ENCODE assay signal across 34 cellular contexts in the genomic region with DNA sequence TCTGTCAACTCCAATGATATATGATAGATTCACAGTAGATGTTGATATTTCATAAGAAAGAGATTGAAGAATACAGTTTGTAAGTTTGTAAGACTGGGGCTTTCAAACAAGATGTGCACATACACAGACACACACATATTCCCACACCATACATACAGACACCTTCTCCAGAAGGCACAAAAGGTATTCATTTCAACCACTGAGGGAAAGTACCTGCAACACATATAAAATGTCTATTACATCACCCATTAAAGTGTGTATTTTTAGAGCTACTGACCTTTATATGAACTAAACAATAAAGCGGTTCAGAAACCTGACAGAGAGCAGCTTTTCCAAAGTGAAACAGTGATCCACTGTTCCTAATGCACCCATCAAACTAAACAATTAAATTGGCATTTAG. TPM values are rescaled to one million over a fixed set of nuclear protein-coding genes. Genes with fewer than 3 reads are reported as not detected.
DNase-seq lines count a peak whose midpoint lies in the region; ATAC-seq and TF ChIP-seq lines count a peak whose summit lies in the region.
"Had no signal": no experiment of that assay in that cellular context is flagged by ENCODE, and none has a peak within 500 bp of the region (broad histone marks: within the 10 kb centered on the region; RNA-seq: fewer than 3 reads in every experiment).

No MANE protein-coding gene starts in this region.

- peaks cover 15% of the 10 kb centered on the region for H3K4me1 ChIP-seq in body of pancreas
- H3K4me1 ChIP-seq: BE2C, foreskin keratinocyte, Peyer's patch, suprapubic skin had no signal

- no peak for TF ChIP-seq POLR2A in body of pancreas (IDR thresholded peaks at IDR 0.05)

- H3K27me3 Mint-ChIP-seq in activated naive CD8-positive, alpha-beta T cell treated with anti-CD3 and anti-CD28 coated beads, Interleukin-2, amount 50 U/mL, for 24 hours, result peaks cover 18% of the 10 kb centered on the region
- peaks cover 55% of the 10 kb centered on the region for H3K27me3 Mint-ChIP-seq in activated naive CD8-positive, alpha-beta T cell treated with anti-CD3 and anti-CD28 coated beads for 36 hours
- H3K27me3 Mint-ChIP-seq in activated T-helper 17 cell treated with anti-CD3 and anti-CD28 coated beads, Interleukin-2, amount 50 U/mL, for 72 hours, result peaks cover 17% of the 10 kb centered on the region
- H3K27me3 Mint-ChIP-seq: progenitor cell of endocrine pancreas had no signal

- 39 to 56% methylated on average over 1 of the region's 1 CpG for WGBS in body of pancreas, 2 donors

- H3K36me3 Mint-ChIP-seq in activated naive CD8-positive, alpha-beta T cell treated with anti-CD3 and anti-CD28 coated beads, Interleukin-2, amount 50 U/mL, for 24 hours (ENCODE audit: low read depth), result no peaks in the 10 kb centered on the region
- H3K36me3 Mint-ChIP-seq in activated naive CD8-positive, alpha-beta T cell treated with anti-CD3 and anti-CD28 coated beads for 36 hours, result no peaks in the 10 kb centered on the region
- no peaks in the 10 kb centered on the region for H3K36me3 Mint-ChIP-seq in activated T-helper 17 cell treated with anti-CD3 and anti-CD28 coated beads, Interleukin-2, amount 50 U/mL, for 72 hours (ENCODE audit: low read depth)
- H3K36me3 Mint-ChIP-seq: stimulated activated effector memory CD8-positive, alpha-beta T cell treated with anti-CD3 and anti-CD28 coated beads, Interleukin-12 subunit alpha, Interleukin-12 subunit beta, amount 100 ng/mL, for 72 hours had no signal

- H3K36me3 ChIP-seq in body of pancreas (replicated peaks in 1 of 2; ENCODE audit: insufficient read depth in 1 of 2, low read depth in 2 of 2) (no peaks in the 10 kb centered on the region), MG63 (no peaks in the 10 kb centered on the region)
- H3K36me3 ChIP-seq: BE2C, cardiac muscle cell, heart right ventricle, Peyer's patch, suprapubic skin had no signal

- TF ChIP-seq CTCF in body of pancreas (IDR thresholded peaks at IDR 0.05), result no peak

- no peak overlapping the region for H3K27ac Mint-ChIP-seq in activated naive CD8-positive, alpha-beta T cell treated with anti-CD3 and anti-CD28 coated beads, Interleukin-2, amount 50 U/mL, for 24 hours
- H3K27ac Mint-ChIP-seq in activated naive CD8-positive, alpha-beta T cell treated with anti-CD3 and anti-CD28 coated beads for 36 hours, result no peak overlapping the region
- H3K27ac Mint-ChIP-seq in activated T-helper 17 cell treated with anti-CD3 and anti-CD28 coated beads, Interleukin-2, amount 50 U/mL, for 72 hours, result no peak overlapping the region
- H3K27ac Mint-ChIP-seq: activated B cell treated with CpG ODN at 0.5 μM for 24 hours; progenitor cell of endocrine pancreas; stimulated activated effector memory CD8-positive, alpha-beta T cell treated with anti-CD3 and anti-CD28 coated beads, Interleukin-12 subunit alpha, Interleukin-12 subunit beta, amount 100 ng/mL, for 72 hours had no signal

- no peak overlapping the region for H3K27ac ChIP-seq in body of pancreas
- H3K27ac ChIP-seq: cardiac muscle cell, foreskin keratinocyte, heart right ventricle, Peyer's patch, suprapubic skin had no signal

- H3K9me3 Mint-ChIP-seq in activated naive CD8-positive, alpha-beta T cell treated with anti-CD3 and anti-CD28 coated beads, Interleukin-2, amount 50 U/mL, for 24 hours, result no peaks in the 10 kb centered on the region
- peaks cover 6% of the 10 kb centered on the region for H3K9me3 Mint-ChIP-seq in activated naive CD8-positive, alpha-beta T cell treated with anti-CD3 and anti-CD28 coated beads for 36 hours
- H3K9me3 Mint-ChIP-seq in activated T-helper 17 cell treated with anti-CD3 and anti-CD28 coated beads, Interleukin-2, amount 50 U/mL, for 72 hours, result peaks cover 5% of the 10 kb centered on the region

- intact Hi-C loops in body of pancreas (cut with DNase I), result no loop called here

- H3K4me3 Mint-ChIP-seq in activated naive CD8-positive, alpha-beta T cell treated with anti-CD3 and anti-CD28 coated beads, Interleukin-2, amount 50 U/mL, for 24 hours, result no peak overlapping the region
- no peak overlapping the region for H3K4me3 Mint-ChIP-seq in activated naive CD8-positive, alpha-beta T cell treated with anti-CD3 and anti-CD28 coated beads for 36 hours
- no peak overlapping the region for H3K4me3 Mint-ChIP-seq in activated T-helper 17 cell treated with anti-CD3 and anti-CD28 coated beads, Interleukin-2, amount 50 U/mL, for 72 hours
- H3K4me3 Mint-ChIP-seq: activated B cell treated with CpG ODN at 0.5 μM for 24 hours; activated T-cell treated with anti-CD3 and anti-CD28 coated beads, Interleukin-2, amount 50 U/mL, for 4 hours; stimulated activated effector memory CD8-positive, alpha-beta T cell treated with anti-CD3 and anti-CD28 coated beads, Interleukin-12 subunit alpha, Interleukin-12 subunit beta, amount 100 ng/mL, for 72 hours had no signal

- no peaks in the 10 kb centered on the region for H3K4me1 Mint-ChIP-seq in activated naive CD8-positive, alpha-beta T cell treated with anti-CD3 and anti-CD28 coated beads, Interleukin-2, amount 50 U/mL, for 24 hours
- H3K4me1 Mint-ChIP-seq in activated naive CD8-positive, alpha-beta T cell treated with anti-CD3 and anti-CD28 coated beads for 36 hours, result no peaks in the 10 kb centered on the region
- H3K4me1 Mint-ChIP-seq in activated T-helper 17 cell treated with anti-CD3 and anti-CD28 coated beads, Interleukin-2, amount 50 U/mL, for 72 hours, result no peaks in the 10 kb centered on the region
- H3K4me1 Mint-ChIP-seq: activated B cell treated with CpG ODN at 0.5 μM for 24 hours; stimulated activated effector memory CD8-positive, alpha-beta T cell treated with anti-CD3 and anti-CD28 coated beads, Interleukin-12 subunit alpha, Interleukin-12 subunit beta, amount 100 ng/mL, for 72 hours had no signal

- peak; percentile 49 for ATAC-seq in activated naive CD8-positive, alpha-beta T cell treated with anti-CD3 and anti-CD28 coated beads, Interleukin-2, amount 50 U/mL, for 24 hours
- ATAC-seq in body of pancreas (peak; percentile 30), GM19455 (IDR thresholded peaks at IDR 0.05; ENCODE audit: unreplicated experiment) (no peak)
- no peak for ATAC-seq in activated T-helper 17 cell treated with anti-CD3 and anti-CD28 coated beads, Interleukin-2, amount 50 U/mL, for 72 hours (replicated peaks)
- ATAC-seq: activated T-cell treated with anti-CD3 and anti-CD28 coated beads, Interleukin-2, amount 50 U/mL, for 4 hours; esophagus mucosa; foreskin keratinocyte; heart right ventricle; sciatic nerve; stimulated activated effector memory CD8-positive, alpha-beta T cell treated with anti-CD3 and anti-CD28 coated beads, Interleukin-12 subunit alpha, Interleukin-12 subunit beta, amount 100 ng/mL, for 72 hours had no signal

- H3K4me3 ChIP-seq in body of pancreas, result no peak overlapping the region
- H3K4me3 ChIP-seq in MG63, result no peak overlapping the region
- H3K4me3 ChIP-seq: cardiac muscle cell, heart right ventricle, lung, Peyer's patch, suprapubic skin had no signal

- H3K9me3 ChIP-seq in body of pancreas (no peaks in the 10 kb centered on the region), MG63 (no peaks in the 10 kb centered on the region)
- H3K9me3 ChIP-seq: BE2C, suprapubic skin had no signal

- no peak for DNase-seq in activated naive CD8-positive, alpha-beta T cell treated with anti-CD3 and anti-CD28 coated beads, Interleukin-2, amount 50 U/mL, for 24 hours
- DNase-seq in activated naive CD8-positive, alpha-beta T cell treated with anti-CD3 and anti-CD28 coated beads for 36 hours, result no peak
- DNase-seq in HT-29 (ENCODE audit: low spot score) (peak; percentile 27), body of pancreas (no peak), pons (ENCODE audit: low spot score) (peak; percentile 46), MG63 (no peak)
- DNase-seq: activated B cell treated with CpG ODN at 0.5 μM for 24 hours; activated CD4-positive, alpha-beta T cell treated with anti-CD3 and anti-CD28 coated beads, Interleukin-2, amount 50 U/mL, for 1 hour; activated naive CD4-positive, alpha-beta T cell treated with Interleukin-2 at 50 U/mL for 16 hours; activated T-cell treated with anti-CD3 and anti-CD28 coated beads, Interleukin-2, amount 50 U/mL, for 4 hours; amniotic stem cell; BE2C; cortex of kidney; DMS79 treated with DMSO at 0.1 percent for 48 hours; foreskin keratinocyte; GF-D8; heart right ventricle; kidney glomerular epithelial cell; NCI-H1417 treated with DMSO at 0.1 percent for 48 hours; NCI-H2081 treated with DMSO at 0.1 percent for 48 hours; NCI-H524 treated with DMSO at 0.1 percent for 48 hours; Peyer's patch; SIG-M5; stimulated activated CD4-positive, alpha-beta T cell treated with anti-CD3 and anti-CD28 coated beads, Interleukin-12 subunit alpha, Interleukin-12 subunit beta, amount 100 ng/mL, for 4 hours; stimulated activated CD4-positive, alpha-beta T cell treated with anti-CD3 and anti-CD28 coated beads, Interleukin-4, amount 100 ng/mL, for 1 hour had no signal

- H3K27me3 ChIP-seq in body of pancreas (no peaks in the 10 kb centered on the region), MG63 (no peaks in the 10 kb centered on the region)
- H3K27me3 ChIP-seq: BE2C, cardiac muscle cell, heart right ventricle, Peyer's patch, suprapubic skin had no signal

RNA-seq across cellular contexts. Expression of a gene that starts 53.3 kb away (rescaled TPM):
- not detected for total RNA-seq in activated naive CD8-positive, alpha-beta T cell treated with anti-CD3 and anti-CD28 coated beads for 36 hours
- total RNA-seq in HT-29 (2014; rRNA removed; shearing (Covaris generic)), result 1.4 and 5.5 TPM in 2 replicates
- under 1 TPM; 0.66 to 0.78 TPM for total RNA-seq in body of pancreas
- total RNA-seq in activated T-helper 17 cell treated with anti-CD3 and anti-CD28 coated beads, Interleukin-2, amount 50 U/mL, for 72 hours, result under 1 TPM; 0.82 to 0.93 TPM
- total RNA-seq in MG63 (2014; rRNA removed; shearing (Covaris generic); ENCODE audit: low replicate concordance), result not detected in 2 replicates
- total RNA-seq: activated B cell treated with CpG ODN at 0.5 μM for 24 hours, Peyer's patch had no signal

RNA-seq across cellular contexts. Expression of a gene that starts 53.5 kb away (rescaled TPM):
- total RNA-seq in activated naive CD8-positive, alpha-beta T cell treated with anti-CD3 and anti-CD28 coated beads for 36 hours, result 10 to 100 TPM; 35.3 to 38.2 TPM
- 111 and 112 TPM in 2 replicates for total RNA-seq in HT-29 (2014; rRNA removed; shearing (Covaris generic))
- 10 to 100 TPM; 36.3 to 50.1 TPM for total RNA-seq in body of pancreas
- total RNA-seq in activated T-helper 17 cell treated with anti-CD3 and anti-CD28 coated beads, Interleukin-2, amount 50 U/mL, for 72 hours, result 10 to 100 TPM; 24.0 to 35.0 TPM
- total RNA-seq in MG63 (2014; rRNA removed; shearing (Covaris generic); ENCODE audit: low replicate concordance), result 9.3 and 15.0 TPM in 2 replicates

Comparison
In these comparisons a context has a peak if more than half of its experiments do, and no peak if none do; other contexts are left out.
1. ATAC-seq: peak in activated naive CD8-positive, alpha-beta T cell treated with anti-CD3 and anti-CD28 coated beads, Interleukin-2, amount 50 U/mL, for 24 hours (single experiment) and body of pancreas (single experiment); none in activated T-helper 17 cell treated with anti-CD3 and anti-CD28 coated beads, Interleukin-2, amount 50 U/mL, for 72 hours (single experiment) and GM19455 (single experiment).
2. DNase-seq: peak in HT-29 (single experiment) and pons (single experiment); none in activated naive CD8-positive, alpha-beta T cell treated with anti-CD3 and anti-CD28 coated beads, Interleukin-2, amount 50 U/mL, for 24 hours (single experiment), activated naive CD8-positive, alpha-beta T cell treated with anti-CD3 and anti-CD28 coated beads for 36 hours (single experiment), body of pancreas (0 of 4) and MG63 (single experiment).